In genomic region chr11:96267490-96268010, GRCh38 we compare ENCODE assay signal across 8 cellular contexts.
DNase-seq lines count a peak whose midpoint lies in the region; ATAC-seq, FAIRE-seq and TF ChIP-seq lines count a peak whose summit lies in the region.

No MANE protein-coding gene starts in this region.

- H3K9me3 Mint-ChIP-seq in stimulated activated effector memory CD8-positive, alpha-beta T cell treated with anti-CD3 and anti-CD28 coated beads, Interleukin-12 subunit alpha, Interleukin-12 subunit beta, amount 100 ng/mL, for 72 hours = peaks cover 2% of the 10 kb centered on the region

- FAIRE-seq in endothelial cell of umbilical vein (lab: Jason Lieb, UNC) (no peak), urothelium cell line (lab: Jason Lieb, UNC) (no peak)

- H3K4ac ChIP-seq in neuronal stem cell (ENCODE audit: low read length) = no peak overlapping the region

- H3K23ac ChIP-seq in neuronal stem cell (ENCODE audit: low read depth, low read length, poor library complexity) = no peak overlapping the region

- DNase-seq in GM13976 (ENCODE audit: low spot score) (peak; percentile 84), endothelial cell of umbilical vein (ENCODE audit: low read depth, low spot score) (no peak), neuronal stem cell (ENCODE audit: low spot score) (no peak), urothelium cell line (ENCODE audit: low spot score) (no peak), NCI-H1105 treated with DMSO at 0.1 percent for 48 hours (lab: John Stamatoyannopoulos, UW) (no peak)
- DNase-seq in stimulated activated effector memory CD8-positive, alpha-beta T cell treated with anti-CD3 and anti-CD28 coated beads, Interleukin-12 subunit alpha, Interleukin-12 subunit beta, amount 100 ng/mL, for 72 hours (ENCODE audit: low spot score in 2 of 2) = peak; percentile 17 to 67

- H3K36me3 ChIP-seq in OCI-LY3 (replicated peaks; ENCODE audit: low read depth, low read length) (peaks cover 3% of the 10 kb centered on the region), endothelial cell of umbilical vein (ENCODE audit: control insufficient read depth in 2 of 2, extremely low read depth in 1 of 2, insufficient read depth in 2 of 2, low read length in 2 of 2) (no peaks in the 10 kb centered on the region), neuronal stem cell (replicated peaks in 1 of 2; ENCODE audit: control insufficient read depth in 2 of 2, insufficient read depth in 2 of 2, low read length in 2 of 2) (peaks cover 0 to 7% of the 10 kb centered on the region in 2 donors)

- H2BK12ac ChIP-seq in neuronal stem cell (ENCODE audit: low read length) = no peak overlapping the region

- peak overlapping the region; percentile 42 for H3K4me3 ChIP-seq in OCI-LY3 (ENCODE audit: low read length)
- H3K4me3 ChIP-seq in endothelial cell of umbilical vein (replicated peaks in 1 of 3; ENCODE audit: insufficient read depth in 1 of 3, low read depth in 1 of 3, low read length in 3 of 3) = no peak overlapping the region
- no peak overlapping the region for H3K4me3 ChIP-seq in neuronal stem cell (ENCODE audit: low read length in 2 of 2)

- no peak overlapping the region for H2BK15ac ChIP-seq in neuronal stem cell (ENCODE audit: low read length)

- H3K9me3 ChIP-seq in OCI-LY3 (ENCODE audit: insufficient read depth, low read length) (no peaks in the 10 kb centered on the region), endothelial cell of umbilical vein (replicated peaks; ENCODE audit: control insufficient read depth, insufficient read depth, low read length) (no peaks in the 10 kb centered on the region), neuronal stem cell (replicated peaks in 1 of 2; ENCODE audit: control insufficient read depth in 2 of 2, insufficient read depth in 1 of 2, low read depth in 1 of 2, low read length in 2 of 2) (peaks cover 0 to 17% of the 10 kb centered on the region in 2 donors)

- H3K27ac ChIP-seq in OCI-LY3 (ENCODE audit: low read length) (peak overlapping the region; percentile 91), endothelial cell of umbilical vein (ENCODE audit: insufficient read depth, low read depth, low read length) (peak overlapping the region; percentile 1), neuronal stem cell (replicated peaks; ENCODE audit: low read length) (no peak overlapping the region)

- peak; percentile 98 for ATAC-seq in GM21723 (IDR thresholded peaks at IDR 0.05; ENCODE audit: unreplicated experiment)
- peak; percentile 100 for ATAC-seq in stimulated activated effector memory CD8-positive, alpha-beta T cell treated with anti-CD3 and anti-CD28 coated beads, Interleukin-12 subunit alpha, Interleukin-12 subunit beta, amount 100 ng/mL, for 72 hours

- CTCF ChIA-PET in endothelial cell of umbilical vein (lab: Charles Lee) = interaction anchor here (0.9 to 5.6 kb wide), 3 partner anchors 18 to 212 kb away, joined by 3 to 39 read pairs (median 7); partner anchors contain the start of gene MAML2

- no peak overlapping the region for H2BK5ac ChIP-seq in neuronal stem cell (ENCODE audit: low read length)

- H3K18ac ChIP-seq in neuronal stem cell (ENCODE audit: low read length) = no peak overlapping the region

- intact Hi-C loops in endothelial cell of umbilical vein (cut with micrococcal nuclease) = loop anchor here (2.0 kb wide), 1 partner anchor 39 kb away; no protein-coding TSS in a partner anchor

- H2AFZ ChIP-seq in OCI-LY3 (ENCODE audit: low read depth, low read length) = no peak overlapping the region
- no peak overlapping the region for H2AFZ ChIP-seq in endothelial cell of umbilical vein (ENCODE audit: low read depth, low read length)
- no peak overlapping the region for H2AFZ ChIP-seq in neuronal stem cell (ENCODE audit: low read length)

- in situ Hi-C loops in GM13976 (cut with MboI; ENCODE audit: low sequenced_read_pairs, unreplicated experiment) = no loop called here

- no CpG with 5 or more reads among the region's 2 CpGs for WGBS in neuronal stem cell (ENCODE audit: extremely low coverage in 2 of 2, insufficient read length in 2 of 2, insufficient replicate concordance in 1 of 2), 2 donors

- dilution Hi-C loops in endothelial cell of umbilical vein (cut with MboI; ENCODE audit: extremely low pct_ligation_motif_present, low sequenced_read_pairs) = no loop called here

- TF ChIP-seq POLR2A in endothelial cell of umbilical vein (IDR thresholded peaks at IDR 0.05; ENCODE audit: low read depth, low read length) = no peak

- H3K4me2 ChIP-seq in OCI-LY3 (ENCODE audit: low read length) (peak overlapping the region; percentile 77), endothelial cell of umbilical vein (ENCODE audit: insufficient read depth, low read length) (peak overlapping the region; percentile 44), neuronal stem cell (ENCODE audit: insufficient read depth, low read length, poor library complexity, severe bottlenecking) (no peak overlapping the region)

- POLR2A ChIA-PET in endothelial cell of umbilical vein (lab: Charles Lee) = no interaction called here

- H3K4me1 Mint-ChIP-seq in stimulated activated effector memory CD8-positive, alpha-beta T cell treated with anti-CD3 and anti-CD28 coated beads, Interleukin-12 subunit alpha, Interleukin-12 subunit beta, amount 100 ng/mL, for 72 hours = peaks cover 77% of the 10 kb centered on the region

- H3K4me1 ChIP-seq in OCI-LY3 (ENCODE audit: low read length) = peaks cover 37% of the 10 kb centered on the region
- H3K4me1 ChIP-seq in endothelial cell of umbilical vein (ENCODE audit: control insufficient read depth, extremely low read depth, insufficient read depth, low read length) = peaks cover 33% of the 10 kb centered on the region
- H3K4me1 ChIP-seq in neuronal stem cell (ENCODE audit: control insufficient read depth in 2 of 2, insufficient read depth in 1 of 2, low read depth in 1 of 2, low read length in 2 of 2) = peaks cover 0 to 2% of the 10 kb centered on the region in 2 donors

- H3K27ac Mint-ChIP-seq in stimulated activated effector memory CD8-positive, alpha-beta T cell treated with anti-CD3 and anti-CD28 coated beads, Interleukin-12 subunit alpha, Interleukin-12 subunit beta, amount 100 ng/mL, for 72 hours = peak overlapping the region; percentile 40

- peak overlapping the region; percentile 43; the same call in 1 of the 2 replicates for H3K9ac ChIP-seq in OCI-LY3 (ENCODE audit: low read length)
- H3K9ac ChIP-seq in endothelial cell of umbilical vein (replicated peaks; ENCODE audit: extremely low read depth, insufficient read depth, low read length) = no peak overlapping the region
- no peak overlapping the region for H3K9ac ChIP-seq in neuronal stem cell (ENCODE audit: low read depth, low read length, poor library complexity)

- no peak for TF ChIP-seq CTCF in GM13976 (IDR thresholded peaks at IDR 0.05; ENCODE audit: borderline replicate concordance, control extremely low read depth, extremely low read depth, insufficient read depth, missing control alignments)
- no peak for TF ChIP-seq CTCF in OCI-LY3 (IDR thresholded peaks at IDR 0.05; ENCODE audit: low read depth, low read length)
- no peak for TF ChIP-seq CTCF in endothelial cell of umbilical vein (IDR thresholded peaks at IDR 0.05; ENCODE audit: extremely low read depth in 1 of 2, insufficient read depth in 1 of 2, low read depth in 1 of 2, low read length in 2 of 2)

- no peak overlapping the region for H4K8ac ChIP-seq in neuronal stem cell (ENCODE audit: low read depth, low read length)

- H3K9me1 ChIP-seq in endothelial cell of umbilical vein (replicated peaks; ENCODE audit: control insufficient read depth, extremely low read depth, insufficient read depth, low read length) = no peaks in the 10 kb centered on the region

- H3K36me3 Mint-ChIP-seq in stimulated activated effector memory CD8-positive, alpha-beta T cell treated with anti-CD3 and anti-CD28 coated beads, Interleukin-12 subunit alpha, Interleukin-12 subunit beta, amount 100 ng/mL, for 72 hours = no peaks in the 10 kb centered on the region

- no peak overlapping the region for H3K14ac ChIP-seq in neuronal stem cell (ENCODE audit: low read length)

- peaks cover 12% of the 10 kb centered on the region; the same call in 1 of the 2 replicates for H3K79me2 ChIP-seq in OCI-LY3 (ENCODE audit: low read length)
- no peaks in the 10 kb centered on the region for H3K79me2 ChIP-seq in endothelial cell of umbilical vein (ENCODE audit: control insufficient read depth, insufficient read depth, low read length)

- H4K20me1 ChIP-seq in OCI-LY3 (ENCODE audit: insufficient read depth, low read length) (no peaks in the 10 kb centered on the region), endothelial cell of umbilical vein (replicated peaks; ENCODE audit: control insufficient read depth, extremely low read depth, insufficient read depth, low read length) (no peaks in the 10 kb centered on the region)

- no peak overlapping the region for H2BK120ac ChIP-seq in neuronal stem cell (ENCODE audit: low read depth, low read length)

- H4K91ac ChIP-seq in neuronal stem cell (ENCODE audit: low read depth, low read length, poor library complexity) = no peak overlapping the region

- H3K27me3 ChIP-seq in OCI-LY3 (ENCODE audit: low read depth, low read length) (no peaks in the 10 kb centered on the region), endothelial cell of umbilical vein (ENCODE audit: control insufficient read depth in 2 of 2, insufficient read depth in 2 of 2, low read length in 2 of 2) (no peaks in the 10 kb centered on the region), neuronal stem cell (ENCODE audit: control insufficient read depth in 3 of 3, insufficient read depth in 3 of 3, low read depth in 1 of 3, low read length in 3 of 3) (no peaks in the 10 kb centered on the region)

- no peak overlapping the region for H2AK5ac ChIP-seq in neuronal stem cell (ENCODE audit: low read depth, low read length)

- BruUV-seq in endothelial cell of umbilical vein (replicated peaks; lab: Mats Ljungman, UMichigan) = no TSS peak

- H3K4me3 Mint-ChIP-seq in stimulated activated effector memory CD8-positive, alpha-beta T cell treated with anti-CD3 and anti-CD28 coated beads, Interleukin-12 subunit alpha, Interleukin-12 subunit beta, amount 100 ng/mL, for 72 hours = peak overlapping the region; percentile 47

- no peaks in the 10 kb centered on the region for H3K79me1 ChIP-seq in neuronal stem cell (ENCODE audit: low read depth, low read length)

TF ChIP-seq in endothelial cell of umbilical vein, 7 proteins besides CTCF, POLR2A, EP300 and RAD21:
- TF ChIP-seq GATA2 (IDR thresholded peaks at IDR 0.05; ENCODE audit: insufficient read depth, insufficient read length, low read depth, low read length) (no peak), MAX (IDR thresholded peaks at IDR 0.05; ENCODE audit: insufficient read depth, insufficient read length) (no peak), JUN (IDR thresholded peaks at IDR 0.05; ENCODE audit: borderline replicate concordance, insufficient read depth, insufficient read length, low read depth) (no peak), MYC (IDR thresholded peaks at IDR 0.05; ENCODE audit: low read depth, low read length) (no peak), EZH2 (IDR thresholded peaks at IDR 0.05; ENCODE audit: borderline replicate concordance, low read depth, low read length, severe bottlenecking) (no peak), FOS (IDR thresholded peaks at IDR 0.05; ENCODE audit: borderline replicate concordance, insufficient read depth, low read length) (no peak)

Comparison
In these comparisons a context has a peak if more than half of its experiments do, and no peak if none do; other contexts are left out.
1. DNase-seq: peak in GM13976 (single experiment) and stimulated activated effector memory CD8-positive, alpha-beta T cell treated with anti-CD3 and anti-CD28 coated beads, Interleukin-12 subunit alpha, Interleukin-12 subunit beta, amount 100 ng/mL, for 72 hours (2 of 2); none in endothelial cell of umbilical vein (single experiment), neuronal stem cell (single experiment), urothelium cell line (single experiment) and NCI-H1105 treated with DMSO at 0.1 percent for 48 hours (single experiment).